In the genomic region with DNA sequence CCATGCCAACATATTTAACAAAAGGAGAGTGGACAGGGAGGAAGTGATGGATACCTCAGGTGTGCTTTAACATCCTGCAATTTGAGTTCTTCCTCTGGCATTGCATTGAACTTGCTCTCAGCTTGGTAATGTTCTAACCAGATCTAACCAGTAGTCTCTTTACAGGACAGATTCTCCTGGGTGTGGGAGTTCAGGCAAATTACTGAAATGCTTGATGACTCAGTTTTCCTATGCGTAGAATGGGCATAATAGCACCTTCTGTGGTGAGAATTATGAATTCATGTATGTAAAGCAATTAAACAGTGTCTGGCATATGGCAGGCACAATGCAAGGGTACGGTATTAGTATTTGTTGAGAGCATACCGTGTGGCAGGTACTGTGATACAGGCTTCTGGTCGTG, we compare ENCODE assay signal across 17 cellular contexts. TPM values are rescaled to one million over a fixed set of nuclear protein-coding genes. Genes with fewer than 3 reads are reported as not detected.
DNase-seq lines count a peak whose midpoint lies in the region; ATAC-seq, FAIRE-seq and TF ChIP-seq lines count a peak whose summit lies in the region.
"Had no signal": no experiment of that assay in that cellular context is flagged by ENCODE, and none has a peak within 500 bp of the region (broad histone marks: within the 10 kb centered on the region; RNA-seq: fewer than 3 reads in every experiment).

No MANE protein-coding gene starts in this region.

- CTCF ChIA-PET in HepG2 (lab: Yijun Ruan, JAX; ENCODE audit: low intra/inter-chr PET ratio, low total read pairs) = no interaction called here

- ATAC-seq in HepG2 (no peak), right lobe of liver (no peak), HG03521 (IDR thresholded peaks at IDR 0.05; ENCODE audit: unreplicated experiment) (no peak)
- ATAC-seq in stimulated activated naive CD8-positive, alpha-beta T cell treated with anti-CD3 and anti-CD28 coated beads, Interleukin-15, amount 100 ng/mL, for 72 hours = peak; percentile 4

- H3F3A ChIP-seq in MM.1S (ENCODE audit: insufficient read depth, low read length) = 0 out of 2 replicates have a peak, but pooled peaks cover 6% of the 10 kb centered on the region

- no peaks in the 10 kb centered on the region for H3K27me3 ChIP-seq in HepG2 (ENCODE audit: control insufficient read depth in 1 of 2, insufficient read depth in 2 of 2, low read length in 2 of 2)
- no peaks in the 10 kb centered on the region for H3K27me3 ChIP-seq in right lobe of liver
- no peaks in the 10 kb centered on the region for H3K27me3 ChIP-seq in MM.1S (replicated peaks; ENCODE audit: insufficient read depth, low read length)
- H3K27me3 ChIP-seq: BE2C had no signal

- DNase-seq in HepG2 (ENCODE audit: low spot score) (no peak), right lobe of liver (no peak), MM.1S (no peak), HuH-7 (ENCODE audit: low spot score) (no peak), NCI-H774 (lab: John Stamatoyannopoulos, UW) (no peak)
- peak in 1 of 2 donors; percentile 11 for DNase-seq in stimulated activated naive CD8-positive, alpha-beta T cell treated with anti-CD3 and anti-CD28 coated beads, Interleukin-15, amount 100 ng/mL, for 72 hours
- DNase-seq: BE2C, DND-41, kidney, NCI-H2107, Right ventricle myocardium superior, T-helper 9 cell had no signal

- intact Hi-C loops in HepG2 (cut with micrococcal nuclease; ENCODE audit: unreplicated experiment) = no loop called here
- intact Hi-C loops in right lobe of liver (cut with DNase I) = no loop called here

- FAIRE-seq in HepG2 (lab: Jason Lieb, UNC) = no peak
- FAIRE-seq: colon, HTR-8/SVneo, kidney had no signal

- POLR2A ChIA-PET in HepG2 (lab: Yijun Ruan, JAX) = no interaction called here

- peaks cover 48% of the 10 kb centered on the region for H3K4me1 Mint-ChIP-seq in activated naive CD8-positive, alpha-beta T cell (ENCODE audit: low read depth)
- H3K4me1 Mint-ChIP-seq in stimulated activated naive CD8-positive, alpha-beta T cell treated with anti-CD3 and anti-CD28 coated beads, Interleukin-15, amount 100 ng/mL, for 72 hours = peaks cover 62% of the 10 kb centered on the region

- H3K36me3 ChIP-seq in HepG2 (replicated peaks in 1 of 2; ENCODE audit: control insufficient read depth in 1 of 2, insufficient read depth in 2 of 2, low read length in 2 of 2) = no peaks in the 10 kb centered on the region
- no peaks in the 10 kb centered on the region for H3K36me3 ChIP-seq in right lobe of liver
- no peaks in the 10 kb centered on the region for H3K36me3 ChIP-seq in MM.1S (replicated peaks; ENCODE audit: insufficient read depth, low read length)
- H3K36me3 ChIP-seq: BE2C had no signal

- H3K4me2 ChIP-seq in HepG2 (ENCODE audit: low read depth, low read length) (no peak overlapping the region), MM.1S (ENCODE audit: low read depth, low read length) (no peak overlapping the region; the same call in 1 of the 2 replicates)

- peaks cover 11% of the 10 kb centered on the region for H3K36me3 Mint-ChIP-seq in activated naive CD8-positive, alpha-beta T cell

- TF ChIP-seq EP300 in HepG2 (IDR thresholded peaks at IDR 0.05; ENCODE audit: low read depth in 2 of 2, low read length in 2 of 2) (no peak), HepG2 (CRISPR knock-in tag; IDR thresholded peaks at IDR 0.05; ENCODE audit: borderline replicate concordance) (no peak)

- TF ChIP-seq CTCF in HepG2 (CRISPR knock-in tag; IDR thresholded peaks at IDR 0.05) (no peak), right lobe of liver (IDR thresholded peaks at IDR 0.05) (no peak), MM.1S (IDR thresholded peaks at IDR 0.05; ENCODE audit: low read length) (no peak)

- no peaks in the 10 kb centered on the region for H3K9me3 Mint-ChIP-seq in activated naive CD8-positive, alpha-beta T cell (ENCODE audit: low read depth)
- H3K9me3 Mint-ChIP-seq in stimulated activated naive CD8-positive, alpha-beta T cell treated with anti-CD3 and anti-CD28 coated beads, Interleukin-15, amount 100 ng/mL, for 72 hours = peaks cover 3 to 5% of the 10 kb centered on the region in 2 donors

- TF ChIP-seq POLR2A in HepG2 (IDR thresholded peaks at IDR 0.05; ENCODE audit: insufficient read depth in 1 of 2, low read depth in 2 of 2, low read length in 2 of 2) (no peak), right lobe of liver (IDR thresholded peaks at IDR 0.05) (no peak)

- H3K27ac Mint-ChIP-seq in activated naive CD8-positive, alpha-beta T cell = peak overlapping the region; percentile 85
- peak overlapping the region in 1 of 2 donors; percentile 1 for H3K27ac Mint-ChIP-seq in stimulated activated naive CD8-positive, alpha-beta T cell treated with anti-CD3 and anti-CD28 coated beads, Interleukin-15, amount 100 ng/mL, for 72 hours

- H4K20me1 ChIP-seq in HepG2 (ENCODE audit: insufficient read depth, low read length) (no peaks in the 10 kb centered on the region), MM.1S (ENCODE audit: insufficient read depth, low read length) (no peaks in the 10 kb centered on the region)

- H3K27me3 Mint-ChIP-seq in activated naive CD8-positive, alpha-beta T cell = no peaks in the 10 kb centered on the region
- H3K27me3 Mint-ChIP-seq in stimulated activated naive CD8-positive, alpha-beta T cell treated with anti-CD3 and anti-CD28 coated beads, Interleukin-15, amount 100 ng/mL, for 72 hours = no peaks in the 10 kb centered on the region

- no peak for TF ChIP-seq RAD21 in HepG2 (CRISPR knock-in tag; IDR thresholded peaks at IDR 0.05)

- 100% methylated on average over 4 of the region's 4 CpGs for WGBS in HepG2 (ENCODE audit: low lambda C conversion rate)
- 95% methylated on average over 3 of the region's 4 CpGs for WGBS in right lobe of liver (ENCODE audit: insufficient coverage, low coverage, low lambda C conversion rate, missing lambda C conversion rate)

- H3K9me3 ChIP-seq in HepG2 (ENCODE audit: low read length) (no peaks in the 10 kb centered on the region), right lobe of liver (no peaks in the 10 kb centered on the region), MM.1S (replicated peaks; ENCODE audit: insufficient read depth, low read length) (no peaks in the 10 kb centered on the region)
- H3K9me3 ChIP-seq: BE2C had no signal

- H3K79me2 ChIP-seq in HepG2 (ENCODE audit: insufficient read depth, low read length) (peaks cover 9% of the 10 kb centered on the region), MM.1S (ENCODE audit: low read length) (peaks cover 61% of the 10 kb centered on the region)

- H3K9me2 ChIP-seq in MM.1S (replicated peaks; ENCODE audit: insufficient read depth, low read length) = no peaks in the 10 kb centered on the region

- H3K9ac ChIP-seq in HepG2 (ENCODE audit: insufficient read depth, low read depth, low read length) (no peak overlapping the region), MM.1S (ENCODE audit: low read length) (no peak overlapping the region)

- H3K4me3 ChIP-seq in HepG2 (replicated peaks in 1 of 3; ENCODE audit: insufficient read depth in 1 of 3, low read depth in 2 of 3, low read length in 3 of 3) (no peak overlapping the region), right lobe of liver (no peak overlapping the region), MM.1S (ENCODE audit: low read length) (no peak overlapping the region)

- peak overlapping the region; percentile 72 for H3K4me3 Mint-ChIP-seq in activated naive CD8-positive, alpha-beta T cell
- peak overlapping the region; percentile 24 to 74 for H3K4me3 Mint-ChIP-seq in stimulated activated naive CD8-positive, alpha-beta T cell treated with anti-CD3 and anti-CD28 coated beads, Interleukin-15, amount 100 ng/mL, for 72 hours

- in situ Hi-C loops in HepG2 (cut with HindIII; ENCODE audit: extremely low pct_ligation_motif_present, low pct_unique_long_range_greater_than_20kb) = no loop called here

- H2AFZ ChIP-seq in HepG2 (ENCODE audit: low read length) = no peak overlapping the region
- no peak overlapping the region for H2AFZ ChIP-seq in MM.1S (ENCODE audit: low read length)

- BruUV-seq in HepG2 (replicated peaks; lab: Mats Ljungman, UMichigan) = no TSS peak

- H3K27ac ChIP-seq in HepG2 (ENCODE audit: extremely low read length, insufficient read depth, low read length) (no peak overlapping the region), right lobe of liver (no peak overlapping the region), MM.1S (ENCODE audit: low read length) (peak overlapping the region; percentile 72; the same call in 1 of the 2 replicates)
- H3K27ac ChIP-seq: epithelial cell of prostate had no signal

- H3K4me1 ChIP-seq in HepG2 (ENCODE audit: insufficient read depth, low read length) = peaks cover 29% of the 10 kb centered on the region
- peaks cover 0 to 8% (median 0%) of the 10 kb centered on the region in 4 donors for H3K4me1 ChIP-seq in right lobe of liver
- H3K4me1 ChIP-seq in MM.1S (ENCODE audit: low read length) = peaks cover 13% of the 10 kb centered on the region; the same call in 1 of the 2 replicates
- H3K4me1 ChIP-seq: BE2C had no signal

TF ChIP-seq in HepG2, 621 proteins besides CTCF, POLR2A, EP300 and RAD21 (continues in another document):
- no peak for TF ChIP-seq ZNF879 (CRISPR knock-in tag; IDR thresholded peaks at IDR 0.05)

RNA-seq across cellular contexts. Expression of a gene that starts 3.6 kb away (rescaled TPM):
- 9.8 and 16.9 TPM in 2 replicates for total RNA-seq in HepG2 (2016; rRNA removed; fragmentation: Illumina TruSeq; extraction: Trizol)
- 0.88 and 1.1 TPM in 2 replicates for total RNA-seq in HepG2 (2016; cell fraction: cytosol; rRNA removed; fragmentation: Illumina TruSeq; extraction: Trizol; ENCODE audit: low read depth)
- total RNA-seq in HepG2 (2016; cell fraction: insoluble cytoplasmic fraction; rRNA removed; fragmentation: Illumina TruSeq; extraction: Trizol) = 9.0 and 15.0 TPM in 2 replicates
- 5.0 and 5.8 TPM in 2 replicates for total RNA-seq in HepG2 (2016; cell fraction: membrane; rRNA removed; fragmentation: Illumina TruSeq; extraction: Trizol)
- total RNA-seq in HepG2 (2016; cell fraction: nucleus; rRNA removed; fragmentation: Illumina TruSeq; extraction: Trizol) = 14.4 and 17.1 TPM in 2 replicates
- polyA plus RNA-seq in HepG2 (2011; rRNA removed) = 6.4 and 7.2 TPM in 2 replicates
- 2.1 and 3.8 TPM in 2 replicates for polyA plus RNA-seq in HepG2 (2011; cell fraction: cytosol; rRNA removed)
- 4.8 and 7.1 TPM in 2 replicates for polyA plus RNA-seq in HepG2 (2011; cell fraction: nucleus; rRNA removed)
- 8.5 and 9.6 TPM in 2 replicates for polyA plus RNA-seq in HepG2 (2012)
- 0.32 and 0.34 TPM in 2 replicates for polyA plus RNA-seq in HepG2 (2016; cell fraction: cytosol; fragmentation: Illumina TruSeq; extraction: Trizol; ENCODE audit: low read depth)
- polyA plus RNA-seq in HepG2 (2016; cell fraction: insoluble cytoplasmic fraction; fragmentation: Illumina TruSeq; extraction: Trizol; ENCODE audit: low read depth) = 7.8 and 7.9 TPM in 2 replicates
- 1.0 and 1.2 TPM in 2 replicates for polyA plus RNA-seq in HepG2 (2016; cell fraction: membrane; fragmentation: Illumina TruSeq; extraction: Trizol; ENCODE audit: low read depth)
- 11.9 and 13.3 TPM in 2 replicates for polyA plus RNA-seq in HepG2 (2016; cell fraction: nucleus; fragmentation: Illumina TruSeq; extraction: Trizol; ENCODE audit: insufficient read depth, low read depth)
- 6.2 and 11.4 TPM in 2 replicates for polyA minus RNA-seq in HepG2 (2011; rRNA and poly(A)+ RNA removed; ENCODE audit: low replicate concordance)
- 10.1 and 13.1 TPM in 2 replicates for polyA minus RNA-seq in HepG2 (2011; cell fraction: cytosol; rRNA and poly(A)+ RNA removed)
- polyA minus RNA-seq in HepG2 (2011; cell fraction: nucleus; rRNA and poly(A)+ RNA removed) = 25.1 and 32.9 TPM in 2 replicates
- 10 to 100 TPM in 5 of 6 experiments, 1 to 10 TPM in 1; 8.5 to 13.8 (median 12.1) TPM for total RNA-seq in right lobe of liver
